25 cellular contexts compared by ENCODE assay signal in the genomic region with DNA sequence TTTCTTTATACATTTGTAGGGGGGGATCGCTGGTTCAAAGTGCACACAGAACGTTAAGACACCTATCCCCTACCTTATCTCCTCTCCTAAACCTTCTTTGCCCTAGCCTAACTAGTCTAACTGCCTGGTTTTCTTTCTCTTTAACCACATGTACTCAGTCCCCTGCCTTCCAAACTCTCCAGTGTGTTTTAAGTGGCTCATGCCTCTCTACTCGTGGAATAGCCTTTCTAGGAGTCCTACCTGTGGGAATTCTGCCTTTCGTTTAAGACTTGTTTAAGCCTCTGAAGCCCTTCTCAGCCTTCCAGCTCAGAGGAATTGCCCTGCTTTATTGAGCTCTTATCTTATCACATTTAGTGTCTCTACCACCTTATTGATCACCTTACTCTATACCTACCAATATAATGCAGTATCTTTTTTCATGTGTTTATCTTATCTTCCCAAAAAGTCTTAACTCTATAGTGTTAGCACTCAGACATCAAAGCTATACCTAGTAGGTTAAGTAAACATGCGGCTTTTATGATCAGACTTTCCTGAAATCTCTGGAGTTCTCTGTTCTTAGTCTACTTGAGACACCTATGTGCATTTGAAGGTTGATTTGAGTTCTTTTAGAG. TPM values are rescaled to one million over a fixed set of nuclear protein-coding genes. Genes with fewer than 3 reads are reported as not detected.
A peak's percentile ranks its signal among the peaks of the same experiment; 100 is the strongest.
DNase-seq lines count a peak whose midpoint lies in the region; ATAC-seq and TF ChIP-seq lines count a peak whose summit lies in the region.
"Had no signal": no experiment of that assay in that cellular context is flagged by ENCODE, and none has a peak within 500 bp of the region (broad histone marks: within the 10 kb centered on the region; RNA-seq: fewer than 3 reads in every experiment).

No MANE protein-coding gene starts in this region.

- no peak overlapping the region for H3K18ac ChIP-seq in neuronal stem cell (ENCODE audit: low read length)

- no peaks in the 10 kb centered on the region for H3K27me3 ChIP-seq in CD4-positive, CD25-positive, alpha-beta regulatory T cell (ENCODE audit: control insufficient read depth, insufficient read depth, low read length)
- no peaks in the 10 kb centered on the region for H3K27me3 ChIP-seq in neuronal stem cell (ENCODE audit: control insufficient read depth in 3 of 3, insufficient read depth in 3 of 3, low read depth in 1 of 3, low read length in 3 of 3)
- no peaks in the 10 kb centered on the region for H3K27me3 ChIP-seq in CD8-positive, alpha-beta memory T cell (ENCODE audit: insufficient read depth, low read length, poor library complexity, severe bottlenecking)
- H3K27me3 ChIP-seq: heart left ventricle, SJCRH30 had no signal

- H3K4me3 Mint-ChIP-seq in activated CD4-positive, alpha-beta T cell treated with anti-CD3 and anti-CD28 coated beads for 36 hours = no peak overlapping the region
- H3K4me3 Mint-ChIP-seq in CD4-positive, CD25-positive, alpha-beta regulatory T cell = no peak overlapping the region
- H3K4me3 Mint-ChIP-seq in activated naive CD8-positive, alpha-beta T cell treated with anti-CD3 and anti-CD28 coated beads, Interleukin-2, amount 50 U/mL, for 24 hours = no peak overlapping the region
- H3K4me3 Mint-ChIP-seq in CD8-positive, alpha-beta memory T cell = no peak overlapping the region
- H3K4me3 Mint-ChIP-seq: activated naive CD4-positive, alpha-beta T cell treated with anti-CD3 and anti-CD28 coated beads, Interleukin-2, amount 10 ng/mL, durations not matched to agents 7 days and 5 days; CD8-positive, alpha-beta T cell; dendritic cell treated with granulocyte-macrophage colony-stimulating factor and Interleukin-4, amounts not matched to agents 40 ng/mL and 50 ng/mL, for 4 days; endodermal cell; stimulated activated naive CD8-positive, alpha-beta T cell treated with anti-CD3 and anti-CD28 coated beads, Interleukin-15, amount 100 ng/mL, for 72 hours; T-cell had no signal

- no peak overlapping the region for H3K4me3 ChIP-seq in CD4-positive, CD25-positive, alpha-beta regulatory T cell (ENCODE audit: low read depth, low read length)
- H3K4me3 ChIP-seq in mucosa of descending colon = no peak overlapping the region
- no peak overlapping the region for H3K4me3 ChIP-seq in neuronal stem cell (ENCODE audit: low read length in 2 of 2)
- H3K4me3 ChIP-seq in CD8-positive, alpha-beta memory T cell (ENCODE audit: low read length) = no peak overlapping the region
- H3K4me3 ChIP-seq: heart left ventricle, SJCRH30 had no signal

- H3K4me2 ChIP-seq in neuronal stem cell (ENCODE audit: insufficient read depth, low read length, poor library complexity, severe bottlenecking) = no peak overlapping the region

- no peak overlapping the region for H4K91ac ChIP-seq in neuronal stem cell (ENCODE audit: low read depth, low read length, poor library complexity)

- H3K4me1 ChIP-seq in CD4-positive, CD25-positive, alpha-beta regulatory T cell (ENCODE audit: control insufficient read depth, insufficient read depth, low read length, poor library complexity, severe bottlenecking) = no peaks in the 10 kb centered on the region
- H3K4me1 ChIP-seq in mucosa of descending colon (ENCODE audit: low read depth) (no peaks in the 10 kb centered on the region), neuronal stem cell (ENCODE audit: control insufficient read depth in 2 of 2, insufficient read depth in 1 of 2, low read depth in 1 of 2, low read length in 2 of 2) (no peaks in the 10 kb centered on the region)
- H3K4me1 ChIP-seq in CD8-positive, alpha-beta memory T cell (ENCODE audit: insufficient read depth, low read length) = peaks cover 8% of the 10 kb centered on the region
- H3K4me1 ChIP-seq: heart left ventricle, SJCRH30 had no signal

- ATAC-seq in activated CD4-positive, alpha-beta T cell treated with anti-CD3 and anti-CD28 coated beads for 36 hours = no peak
- no peak for ATAC-seq in CD4-positive, CD25-positive, alpha-beta regulatory T cell (ENCODE audit: low read depth in 2 of 2)
- no peak for ATAC-seq in activated naive CD8-positive, alpha-beta T cell treated with anti-CD3 and anti-CD28 coated beads, Interleukin-2, amount 50 U/mL, for 24 hours
- peak; percentile 79 for ATAC-seq in mucosa of descending colon
- ATAC-seq: CD8-positive, alpha-beta T cell; esophagus mucosa; heart left ventricle; stimulated activated naive CD8-positive, alpha-beta T cell treated with anti-CD3 and anti-CD28 coated beads, Interleukin-15, amount 100 ng/mL, for 72 hours; T-cell had no signal

- no peaks in the 10 kb centered on the region for H3K9me3 ChIP-seq in CD4-positive, CD25-positive, alpha-beta regulatory T cell (ENCODE audit: control insufficient read depth in 2 of 2, low read length in 2 of 2)
- H3K9me3 ChIP-seq in mucosa of descending colon (no peaks in the 10 kb centered on the region), neuronal stem cell (replicated peaks in 1 of 2; ENCODE audit: control insufficient read depth in 2 of 2, insufficient read depth in 1 of 2, low read depth in 1 of 2, low read length in 2 of 2) (no peaks in the 10 kb centered on the region)
- no peaks in the 10 kb centered on the region for H3K9me3 ChIP-seq in CD8-positive, alpha-beta memory T cell (ENCODE audit: low read length)
- H3K9me3 ChIP-seq: heart left ventricle, SJCRH30 had no signal

- no peaks in the 10 kb centered on the region for H3K79me1 ChIP-seq in neuronal stem cell (ENCODE audit: low read depth, low read length)

- no peak overlapping the region for H2AFZ ChIP-seq in neuronal stem cell (ENCODE audit: low read length)

- H3K27ac ChIP-seq in CD4-positive, CD25-positive, alpha-beta regulatory T cell (ENCODE audit: insufficient read depth, low read length, poor library complexity, severe bottlenecking) = no peak overlapping the region
- H3K27ac ChIP-seq in neuronal stem cell (replicated peaks; ENCODE audit: low read length) = no peak overlapping the region
- no peak overlapping the region for H3K27ac ChIP-seq in CD8-positive, alpha-beta memory T cell (ENCODE audit: low read depth, low read length)
- H3K27ac ChIP-seq: heart left ventricle, SJCRH30 had no signal

- no peak overlapping the region for H3K14ac ChIP-seq in neuronal stem cell (ENCODE audit: low read length)

- H3K27ac Mint-ChIP-seq in activated CD4-positive, alpha-beta T cell treated with anti-CD3 and anti-CD28 coated beads for 36 hours = peak overlapping the region; percentile 41
- H3K27ac Mint-ChIP-seq in CD4-positive, CD25-positive, alpha-beta regulatory T cell = peak overlapping the region; percentile 4 to 53 (median 14)
- peak overlapping the region; percentile 25 for H3K27ac Mint-ChIP-seq in activated naive CD8-positive, alpha-beta T cell treated with anti-CD3 and anti-CD28 coated beads, Interleukin-2, amount 50 U/mL, for 24 hours
- peak overlapping the region in 1 of 8 donors; percentile 13 for H3K27ac Mint-ChIP-seq in CD8-positive, alpha-beta memory T cell
- H3K27ac Mint-ChIP-seq: activated naive CD4-positive, alpha-beta T cell treated with anti-CD3 and anti-CD28 coated beads, Interleukin-2, amount 10 ng/mL, durations not matched to agents 7 days and 5 days; CD8-positive, alpha-beta T cell; dendritic cell treated with granulocyte-macrophage colony-stimulating factor and Interleukin-4, amounts not matched to agents 40 ng/mL and 50 ng/mL, for 4 days; endodermal cell had no signal

- no peak overlapping the region for H4K8ac ChIP-seq in neuronal stem cell (ENCODE audit: low read depth, low read length)

- no peaks in the 10 kb centered on the region for H3K9me3 Mint-ChIP-seq in activated CD4-positive, alpha-beta T cell treated with anti-CD3 and anti-CD28 coated beads for 36 hours (ENCODE audit: low read depth)
- H3K9me3 Mint-ChIP-seq in CD4-positive, CD25-positive, alpha-beta regulatory T cell = no peaks in the 10 kb centered on the region
- H3K9me3 Mint-ChIP-seq in activated naive CD8-positive, alpha-beta T cell treated with anti-CD3 and anti-CD28 coated beads, Interleukin-2, amount 50 U/mL, for 24 hours = no peaks in the 10 kb centered on the region
- H3K9me3 Mint-ChIP-seq in CD8-positive, alpha-beta memory T cell = no peaks in the 10 kb centered on the region
- H3K9me3 Mint-ChIP-seq: activated naive CD4-positive, alpha-beta T cell treated with anti-CD3 and anti-CD28 coated beads, Interleukin-2, amount 10 ng/mL, durations not matched to agents 7 days and 5 days; CD8-positive, alpha-beta T cell; dendritic cell treated with granulocyte-macrophage colony-stimulating factor and Interleukin-4, amounts not matched to agents 40 ng/mL and 50 ng/mL, for 4 days; endodermal cell; stimulated activated naive CD8-positive, alpha-beta T cell treated with anti-CD3 and anti-CD28 coated beads, Interleukin-15, amount 100 ng/mL, for 72 hours; T-cell had no signal

- intact Hi-C loops in activated CD4-positive, alpha-beta T cell treated with anti-CD3 and anti-CD28 coated beads for 36 hours (cut with DNase I, micrococcal nuclease) = no loop called here
- intact Hi-C loops in mucosa of descending colon (cut with DNase I, micrococcal nuclease) = no loop called here

- DNase-seq in activated CD4-positive, alpha-beta T cell treated with anti-CD3 and anti-CD28 coated beads for 36 hours = no peak
- DNase-seq in activated CD4-positive, alpha-beta T cell treated with anti-CD3 and anti-CD28 coated beads for 48 hours = no peak
- no peak for DNase-seq in CD4-positive, CD25-positive, alpha-beta regulatory T cell
- DNase-seq in activated naive CD8-positive, alpha-beta T cell treated with anti-CD3 and anti-CD28 coated beads, Interleukin-2, amount 50 U/mL, for 24 hours = no peak
- DNase-seq in mucosa of descending colon (no peak), neuronal stem cell (ENCODE audit: low spot score) (no peak), NCI-H1105 (lab: John Stamatoyannopoulos, UW) (no peak)
- no peak for DNase-seq in CD8-positive, alpha-beta memory T cell
- DNase-seq: activated naive CD4-positive, alpha-beta T cell treated with anti-CD3 and anti-CD28 coated beads, Interleukin-2, amount 10 ng/mL, durations not matched to agents 7 days and 5 days; activated T-cell treated with anti-CD3 and anti-CD28 coated beads, Interleukin-2, amount 50 U/mL, for 48 hours; caudate nucleus; CD8-positive, alpha-beta T cell; endodermal cell; foreskin fibroblast; heart left ventricle; IMR-90; kidney glomerular epithelial cell; NCI-H1092; NCI-H187; NCI-H345; SJCRH30; stimulated activated naive CD8-positive, alpha-beta T cell treated with anti-CD3 and anti-CD28 coated beads, Interleukin-15, amount 100 ng/mL, for 72 hours; T-cell had no signal

- no peak overlapping the region for H3K9ac ChIP-seq in neuronal stem cell (ENCODE audit: low read depth, low read length, poor library complexity)

- H2BK15ac ChIP-seq in neuronal stem cell (ENCODE audit: low read length) = no peak overlapping the region

- H2AK5ac ChIP-seq in neuronal stem cell (ENCODE audit: low read depth, low read length) = no peak overlapping the region

- WGBS in neuronal stem cell (ENCODE audit: extremely low coverage in 2 of 2, insufficient read length in 2 of 2, insufficient replicate concordance in 1 of 2), 2 donors = no CpG with 5 or more reads among the region's 5 CpGs

- H3K23ac ChIP-seq in neuronal stem cell (ENCODE audit: low read depth, low read length, poor library complexity) = no peak overlapping the region

- H3K36me3 ChIP-seq in CD4-positive, CD25-positive, alpha-beta regulatory T cell (ENCODE audit: control insufficient read depth, insufficient read depth, low read length) = peaks cover 55% of the 10 kb centered on the region
- H3K36me3 ChIP-seq in mucosa of descending colon (ENCODE audit: low read depth) = no peaks in the 10 kb centered on the region
- H3K36me3 ChIP-seq in neuronal stem cell (replicated peaks in 1 of 2; ENCODE audit: control insufficient read depth in 2 of 2, insufficient read depth in 2 of 2, low read length in 2 of 2) = no peaks in the 10 kb centered on the region
- H3K36me3 ChIP-seq in CD8-positive, alpha-beta memory T cell (ENCODE audit: insufficient read depth, low read length) = peaks cover 6% of the 10 kb centered on the region

- POLR2A ChIA-PET in activated CD4-positive, alpha-beta T cell treated with anti-CD3 and anti-CD28 coated beads for 36 hours (lab: Charles Lee) = no interaction called here
- POLR2A ChIA-PET in CD8-positive, alpha-beta memory T cell (lab: Charles Lee) = no interaction called here

- no peaks in the 10 kb centered on the region for H3K27me3 Mint-ChIP-seq in activated CD4-positive, alpha-beta T cell treated with anti-CD3 and anti-CD28 coated beads for 36 hours
- H3K27me3 Mint-ChIP-seq in CD4-positive, CD25-positive, alpha-beta regulatory T cell = no peaks in the 10 kb centered on the region
- no peaks in the 10 kb centered on the region for H3K27me3 Mint-ChIP-seq in activated naive CD8-positive, alpha-beta T cell treated with anti-CD3 and anti-CD28 coated beads, Interleukin-2, amount 50 U/mL, for 24 hours
- no peaks in the 10 kb centered on the region for H3K27me3 Mint-ChIP-seq in CD8-positive, alpha-beta memory T cell
- H3K27me3 Mint-ChIP-seq: activated naive CD4-positive, alpha-beta T cell treated with anti-CD3 and anti-CD28 coated beads, Interleukin-2, amount 10 ng/mL, durations not matched to agents 7 days and 5 days; dendritic cell treated with granulocyte-macrophage colony-stimulating factor and Interleukin-4, amounts not matched to agents 40 ng/mL and 50 ng/mL, for 4 days; stimulated activated naive CD8-positive, alpha-beta T cell treated with anti-CD3 and anti-CD28 coated beads, Interleukin-15, amount 100 ng/mL, for 72 hours; T-cell had no signal

- H3K4me1 Mint-ChIP-seq in activated CD4-positive, alpha-beta T cell treated with anti-CD3 and anti-CD28 coated beads for 36 hours = peaks cover 57% of the 10 kb centered on the region
- peaks cover 33 to 53% (median 43%) of the 10 kb centered on the region in 4 donors for H3K4me1 Mint-ChIP-seq in CD4-positive, CD25-positive, alpha-beta regulatory T cell
- H3K4me1 Mint-ChIP-seq in activated naive CD8-positive, alpha-beta T cell treated with anti-CD3 and anti-CD28 coated beads, Interleukin-2, amount 50 U/mL, for 24 hours = peaks cover 31% of the 10 kb centered on the region
- peaks cover 22 to 45% (median 39%) of the 10 kb centered on the region in 3 donors for H3K4me1 Mint-ChIP-seq in CD8-positive, alpha-beta memory T cell

- H2BK5ac ChIP-seq in neuronal stem cell (ENCODE audit: low read length) = no peak overlapping the region

- no peak overlapping the region for H3K4ac ChIP-seq in neuronal stem cell (ENCODE audit: low read length)

- CTCF ChIA-PET in activated CD4-positive, alpha-beta T cell treated with anti-CD3 and anti-CD28 coated beads for 36 hours (lab: Charles Lee) = interaction anchor here (0.5 kb wide), 1 partner anchor 74 kb away, joined by 3 read pairs; no protein-coding TSS in a partner anchor
- CTCF ChIA-PET in CD8-positive, alpha-beta memory T cell (lab: Charles Lee) = interaction anchor here (1.0 kb wide), 2 partner anchors 18 to 40 kb away, joined by 3 read pairs; no protein-coding TSS in a partner anchor

- H2BK12ac ChIP-seq in neuronal stem cell (ENCODE audit: low read length) = no peak overlapping the region

- H2BK120ac ChIP-seq in neuronal stem cell (ENCODE audit: low read depth, low read length) = no peak overlapping the region

- peaks cover 85% of the 10 kb centered on the region for H3K36me3 Mint-ChIP-seq in activated CD4-positive, alpha-beta T cell treated with anti-CD3 and anti-CD28 coated beads for 36 hours (ENCODE audit: low read depth)
- H3K36me3 Mint-ChIP-seq in CD4-positive, CD25-positive, alpha-beta regulatory T cell = peaks cover 53% of the 10 kb centered on the region
- peaks cover 71% of the 10 kb centered on the region for H3K36me3 Mint-ChIP-seq in activated naive CD8-positive, alpha-beta T cell treated with anti-CD3 and anti-CD28 coated beads, Interleukin-2, amount 50 U/mL, for 24 hours (ENCODE audit: low read depth)
- H3K36me3 Mint-ChIP-seq in CD8-positive, alpha-beta memory T cell = peaks cover 0 to 59% (median 14%) of the 10 kb centered on the region in 3 donors

- no peak for TF ChIP-seq CTCF in mucosa of descending colon (IDR thresholded peaks at IDR 0.05)

RNA-seq across cellular contexts. Expression of gene ARID5B, which starts 50.6 kb away (rescaled TPM):
- total RNA-seq in activated CD4-positive, alpha-beta T cell treated with anti-CD3 and anti-CD28 coated beads for 36 hours = 100 to 1,000 TPM in 1 of 2 experiments, 10 to 100 TPM in 1; 73.8 to 106 TPM
- total RNA-seq in CD4-positive, CD25-positive, alpha-beta regulatory T cell = 169 TPM
- 10 to 100 TPM; 58.1 to 67.2 (median 62.5) TPM for polyA plus RNA-seq in CD4-positive, CD25-positive, alpha-beta regulatory T cell
- 10 to 100 TPM; 21.9 to 34.1 (median 22.4) TPM for total RNA-seq in mucosa of descending colon
- polyA plus RNA-seq in neuronal stem cell (2013, experiment 1 of 2) = 1.8 TPM
- polyA plus RNA-seq in neuronal stem cell (2013, experiment 2 of 2) = 1.8 TPM
- total RNA-seq in CD8-positive, alpha-beta memory T cell = 10 to 100 TPM; 37.1 to 38.4 TPM
- 48.7 TPM for polyA plus RNA-seq in CD8-positive, alpha-beta memory T cell
